In the genomic region with DNA sequence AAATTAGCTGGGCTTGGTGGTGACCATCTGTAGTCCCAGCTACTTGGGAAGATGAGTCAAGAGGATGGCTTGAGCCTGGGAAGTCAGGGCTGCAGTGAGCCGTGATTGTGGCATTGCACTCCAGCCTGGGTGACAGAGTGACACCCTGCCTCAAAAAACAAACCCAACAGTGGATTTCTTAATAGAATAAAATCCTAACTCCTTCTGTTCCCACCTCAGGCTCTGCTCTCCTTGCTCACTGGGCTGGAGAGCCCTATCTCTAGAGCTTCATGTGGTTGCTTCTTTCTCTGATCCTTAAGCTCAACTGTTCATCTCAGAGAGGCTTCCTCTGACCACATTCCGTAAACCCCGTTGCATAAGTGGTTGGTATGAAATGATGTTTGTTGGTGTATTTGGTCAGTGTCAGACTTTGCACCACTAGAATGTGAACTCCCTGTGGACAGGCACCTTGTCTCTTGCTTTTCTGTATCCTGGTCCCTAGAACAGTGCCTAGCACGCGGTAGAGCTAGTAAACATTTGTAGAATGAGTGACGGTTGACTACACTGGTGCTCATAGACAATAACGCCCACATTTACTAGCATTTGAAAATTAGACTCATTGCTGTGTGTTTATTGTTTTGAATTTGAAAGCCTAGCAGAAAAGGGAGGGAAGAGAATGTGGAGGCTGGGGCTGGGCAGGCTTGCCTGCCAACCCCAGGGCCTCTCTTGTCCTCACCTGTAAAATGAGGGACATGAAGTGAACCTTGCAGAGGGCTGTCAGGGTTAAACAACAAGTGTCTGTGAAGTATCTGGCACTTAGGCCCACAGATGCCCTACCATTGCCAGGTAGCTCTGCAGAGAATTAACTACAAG, we compare ENCODE assay signal across 10 cellular contexts. TPM values are rescaled to one million over a fixed set of nuclear protein-coding genes. Genes with fewer than 3 reads are reported as not detected.
DNase-seq lines count a peak whose midpoint lies in the region; ATAC-seq and FAIRE-seq lines count a peak whose summit lies in the region.
"Had no signal": no experiment of that assay in that cellular context is flagged by ENCODE, and none has a peak within 500 bp of the region (broad histone marks: within the 10 kb centered on the region; RNA-seq: fewer than 3 reads in every experiment).

No MANE protein-coding gene starts in this region.

- peak overlapping the region; percentile 60 for H3K27ac ChIP-seq in ACC112 (ENCODE audit: low read depth, low read length)

- DNase-seq in EL (peak; percentile 41), memory B cell (ENCODE audit: low spot score in 2 of 2) (no peak), frontal cortex (ENCODE audit: low spot score in 2 of 2) (no peak)
- DNase-seq in stimulated activated CD4-positive, alpha-beta T cell treated with anti-CD3 and anti-CD28 coated beads, Interleukin-12 subunit alpha, Interleukin-12 subunit beta, amount 100 ng/mL, for 4 hours = no peak
- DNase-seq: NCI-H2081, T-helper 9 cell had no signal

- no peak for FAIRE-seq in frontal cortex (lab: Jason Lieb, UNC)

- peak overlapping the region; percentile 96 for H3K4me3 Mint-ChIP-seq in activated T-helper 17 cell treated with anti-CD3 and anti-CD28 coated beads, Interleukin-2, amount 50 U/mL, for 72 hours
- H3K4me3 Mint-ChIP-seq in memory B cell = no peak overlapping the region

- no peak for ATAC-seq in activated T-helper 17 cell treated with anti-CD3 and anti-CD28 coated beads, Interleukin-2, amount 50 U/mL, for 72 hours (replicated peaks)
- ATAC-seq in memory B cell (ENCODE audit: low read depth) (no peak), GM21825 (IDR thresholded peaks at IDR 0.05; ENCODE audit: unreplicated experiment) (no peak), HG03521 (IDR thresholded peaks at IDR 0.05; ENCODE audit: unreplicated experiment) (no peak)

- no peaks in the 10 kb centered on the region for H3K27me3 ChIP-seq in ACC112 (ENCODE audit: insufficient read depth, low read length)

- H3K4me3 ChIP-seq in ACC112 (ENCODE audit: low read depth, low read length) = peak overlapping the region; percentile 1; the same call in 1 of the 2 replicates

- H3K4me1 ChIP-seq in ACC112 (ENCODE audit: control insufficient read depth, insufficient read depth, low read length, unreplicated experiment) = peaks cover 48% of the 10 kb centered on the region

- H3K36me3 ChIP-seq in ACC112 (ENCODE audit: insufficient read depth, low read length) = no peaks in the 10 kb centered on the region

- H3K79me2 ChIP-seq in ACC112 (ENCODE audit: control insufficient read depth, insufficient read depth, low read length, unreplicated experiment) = peaks cover 79% of the 10 kb centered on the region

- no peaks in the 10 kb centered on the region for H3K9me3 Mint-ChIP-seq in activated T-helper 17 cell treated with anti-CD3 and anti-CD28 coated beads, Interleukin-2, amount 50 U/mL, for 72 hours
- H3K9me3 Mint-ChIP-seq in memory B cell = no peaks in the 10 kb centered on the region

- H2AFZ ChIP-seq in ACC112 (ENCODE audit: low read length, unreplicated experiment) = no peak overlapping the region

- H3K4me1 Mint-ChIP-seq in activated T-helper 17 cell treated with anti-CD3 and anti-CD28 coated beads, Interleukin-2, amount 50 U/mL, for 72 hours = peaks cover 38% of the 10 kb centered on the region
- H3K4me1 Mint-ChIP-seq in memory B cell = peaks cover 40% of the 10 kb centered on the region

- peaks cover 44% of the 10 kb centered on the region for H3K36me3 Mint-ChIP-seq in activated T-helper 17 cell treated with anti-CD3 and anti-CD28 coated beads, Interleukin-2, amount 50 U/mL, for 72 hours (ENCODE audit: low read depth)
- H3K36me3 Mint-ChIP-seq in memory B cell = peaks cover 8% of the 10 kb centered on the region

- H3K27me3 Mint-ChIP-seq in activated T-helper 17 cell treated with anti-CD3 and anti-CD28 coated beads, Interleukin-2, amount 50 U/mL, for 72 hours = no peaks in the 10 kb centered on the region
- no peaks in the 10 kb centered on the region for H3K27me3 Mint-ChIP-seq in memory B cell

- H3K27ac Mint-ChIP-seq in activated T-helper 17 cell treated with anti-CD3 and anti-CD28 coated beads, Interleukin-2, amount 50 U/mL, for 72 hours = peak overlapping the region; percentile 57
- peak overlapping the region; percentile 50 for H3K27ac Mint-ChIP-seq in memory B cell

RNA-seq across cellular contexts. Expression of gene MAPRE1, which starts 4.2 kb away (rescaled TPM):
- 100 to 1,000 TPM in 1 of 2 donors, 10 to 100 TPM in 1; 77.3 to 141 TPM for total RNA-seq in activated T-helper 17 cell treated with anti-CD3 and anti-CD28 coated beads, Interleukin-2, amount 50 U/mL, for 72 hours
- total RNA-seq in frontal cortex = 103 TPM

RNA-seq across cellular contexts. Expression of gene EFCAB8, which starts 34.8 kb away (rescaled TPM):
- total RNA-seq in activated T-helper 17 cell treated with anti-CD3 and anti-CD28 coated beads, Interleukin-2, amount 50 U/mL, for 72 hours = under 1 TPM; 0.19 to 0.45 TPM
- total RNA-seq in frontal cortex = not detected
